22 cellular contexts compared by ENCODE assay signal in the genomic region with DNA sequence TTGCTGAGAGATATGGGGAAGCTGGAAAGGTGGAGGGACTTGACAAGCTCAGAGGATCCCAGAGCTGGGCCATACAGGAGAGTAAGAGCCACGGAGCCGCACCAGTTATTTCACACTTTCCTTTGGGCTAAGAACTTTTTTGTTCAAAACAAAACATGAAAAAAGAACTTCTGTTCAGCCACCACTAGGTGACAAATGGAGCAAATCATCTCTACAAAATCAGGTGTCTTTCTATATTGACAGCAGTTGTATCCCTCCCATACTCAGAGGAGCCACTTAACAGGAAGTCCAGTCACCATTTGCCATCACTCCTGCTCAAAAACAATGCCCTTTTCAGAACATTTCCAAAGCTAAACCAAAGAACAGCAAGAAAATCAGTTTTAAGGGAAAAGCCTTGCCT.
DNase-seq lines count a peak whose midpoint lies in the region; ATAC-seq and TF ChIP-seq lines count a peak whose summit lies in the region.
"Had no signal": no experiment of that assay in that cellular context is flagged by ENCODE, and none has a peak within 500 bp of the region (broad histone marks: within the 10 kb centered on the region; RNA-seq: fewer than 3 reads in every experiment).

No MANE protein-coding gene starts in this region.

- TF ChIP-seq CTCF in C4-2B (conservative IDR thresholded peaks at IDR 0.05) (peak; percentile 27), GM13977 (IDR thresholded peaks at IDR 0.05; ENCODE audit: extremely low read depth, insufficient read depth, missing control alignments) (no peak)

- H3K27ac ChIP-seq in C4-2B, result no peak overlapping the region
- H3K27ac ChIP-seq: uterus had no signal

- DNase-seq in OCI-M1 (lab: John Stamatoyannopoulos, UW) (peak; percentile 12), iPS-NIHi11 (ENCODE audit: low spot score) (peak; percentile 9), SIG-M5 (lab: John Stamatoyannopoulos, UW) (no peak), superior temporal gyrus (ENCODE audit: extremely low spot score) (no peak), DMS153 treated with DMSO at 0.1 percent for 48 hours (lab: John Stamatoyannopoulos, UW; ENCODE audit: unreplicated experiment) (no peak), GM13977 (ENCODE audit: low spot score) (no peak)
- DNase-seq: activated B cell treated with CpG ODN at 0.5 μM for 24 hours; activated CD8-positive, alpha-beta T cell treated with anti-CD3 and anti-CD28 coated beads for 36 hours; activated T-cell treated with anti-CD3 and anti-CD28 coated beads, Interleukin-2, amount 50 U/mL, for 4 hours; AML-193; GF-D8; HCEC 1CT; KG1; mesendoderm; natural killer cell; NCI-H1092 treated with DMSO at 0.1 percent for 48 hours; Right ventricle myocardium superior; stimulated activated CD4-positive, alpha-beta T cell treated with anti-CD3 and anti-CD28 coated beads, Interleukin-2, amount 100 ng/mL, for 48 hours; T-helper 2 cell; uterus had no signal

- in situ Hi-C loops in GM13977 (cut with MboI; ENCODE audit: low pct_unique_long_range_greater_than_20kb, low sequenced_read_pairs, unreplicated experiment), result no loop called here

- peak; percentile 57 for ATAC-seq in GM18867 (IDR thresholded peaks at IDR 0.05; ENCODE audit: unreplicated experiment)
- ATAC-seq: activated CD8-positive, alpha-beta T cell treated with anti-CD3 and anti-CD28 coated beads for 36 hours; activated T-cell treated with anti-CD3 and anti-CD28 coated beads, Interleukin-2, amount 50 U/mL, for 4 hours; natural killer cell had no signal

Comparison
In these comparisons a context has a peak if more than half of its experiments do, and no peak if none do; other contexts are left out.
1. DNase-seq: peak in OCI-M1 (single experiment) and iPS-NIHi11 (single experiment); none in SIG-M5 (single experiment), superior temporal gyrus (single experiment), DMS153 treated with DMSO at 0.1 percent for 48 hours (single experiment) and GM13977 (single experiment).